8 cellular contexts compared by ENCODE assay signal in genomic region chr2:211157856-211158463, GRCh38.
A peak's percentile ranks its signal among the peaks of the same experiment; 100 is the strongest.
DNase-seq lines count a peak whose midpoint lies in the region; ATAC-seq and TF ChIP-seq lines count a peak whose summit lies in the region.

No MANE protein-coding gene starts in this region.

- no peaks in the 10 kb centered on the region for H3K27me3 Mint-ChIP-seq in activated naive CD4-positive, alpha-beta T cell treated with anti-CD3 and anti-CD28 coated beads, Interleukin-2, amount 10 ng/mL, durations not matched to agents 7 days and 5 days

- ATAC-seq in Right ventricle myocardium superior (ENCODE audit: poor library complexity): peak; percentile 83

- H3K27ac ChIP-seq in SK-N-MC: no peak overlapping the region

- H3K9me3 Mint-ChIP-seq in activated naive CD4-positive, alpha-beta T cell treated with anti-CD3 and anti-CD28 coated beads, Interleukin-2, amount 10 ng/mL, durations not matched to agents 7 days and 5 days: no peaks in the 10 kb centered on the region

- H3K36me3 Mint-ChIP-seq in activated naive CD4-positive, alpha-beta T cell treated with anti-CD3 and anti-CD28 coated beads, Interleukin-2, amount 10 ng/mL, durations not matched to agents 7 days and 5 days: no peaks in the 10 kb centered on the region

- H3K27ac Mint-ChIP-seq in activated naive CD4-positive, alpha-beta T cell treated with anti-CD3 and anti-CD28 coated beads, Interleukin-2, amount 10 ng/mL, durations not matched to agents 7 days and 5 days: no peak overlapping the region

- in situ Hi-C loops in HAP-1 (cut with MboI; ENCODE audit: low sequenced_read_pairs): no loop called here

- H3K9me3 ChIP-seq in HAP-1 (no peaks in the 10 kb centered on the region), SK-N-MC (ENCODE audit: low read depth, low read length) (no peaks in the 10 kb centered on the region)

- H3K4me1 ChIP-seq in HAP-1: no peaks in the 10 kb centered on the region; the same call in 1 of the 2 replicates

- TF ChIP-seq CTCF in GM12864 (IDR thresholded peaks at IDR 0.05; ENCODE audit: low read depth, low read length, missing control alignments): peak; percentile 77

- H3K4me3 ChIP-seq in GM12864 (ENCODE audit: low read depth, low read length) (no peak overlapping the region), HAP-1 (no peak overlapping the region), SK-N-MC (no peak overlapping the region)

- intact Hi-C loops in Right ventricle myocardium superior (cut with DNase I): loop anchor here (10.0 kb wide), 1 partner anchor 543 kb away; no protein-coding TSS in a partner anchor

- no peaks in the 10 kb centered on the region for H3K4me1 Mint-ChIP-seq in activated naive CD4-positive, alpha-beta T cell treated with anti-CD3 and anti-CD28 coated beads, Interleukin-2, amount 10 ng/mL, durations not matched to agents 7 days and 5 days

- H3K36me3 ChIP-seq in HAP-1 (replicated peaks) (no peaks in the 10 kb centered on the region), SK-N-MC (ENCODE audit: insufficient read depth, low read length) (no peaks in the 10 kb centered on the region)

- CTCF ChIA-PET in activated naive CD4-positive, alpha-beta T cell treated with anti-CD3 and anti-CD28 coated beads, Interleukin-2, amount 10 ng/mL, durations not matched to agents 7 days and 5 days (lab: Charles Lee): interaction anchor here (0.6 to 1.0 kb wide), 5 partner anchors 10 to 687 kb away, joined by 3 to 4 read pairs (median 3); no protein-coding TSS in a partner anchor

- H3K9ac ChIP-seq in SK-N-MC (ENCODE audit: insufficient read length): no peak overlapping the region

- H3K27me3 ChIP-seq in HAP-1 (ENCODE audit: low read depth): no peaks in the 10 kb centered on the region

- no peak overlapping the region for H3K4me3 Mint-ChIP-seq in activated naive CD4-positive, alpha-beta T cell treated with anti-CD3 and anti-CD28 coated beads, Interleukin-2, amount 10 ng/mL, durations not matched to agents 7 days and 5 days

- DNase-seq in GM12864 (ENCODE audit: low read depth): peak; percentile 26
- DNase-seq in HAP-1 (ENCODE audit: low spot score in 2 of 2): peak; percentile 53 to 87
- DNase-seq in M059J (ENCODE audit: low read depth): peak; percentile 55
- DNase-seq in SK-N-MC (ENCODE audit: low read depth, low spot score): peak; percentile 42
- peak; percentile 77 for DNase-seq in activated naive CD4-positive, alpha-beta T cell treated with anti-CD3 and anti-CD28 coated beads, Interleukin-2, amount 10 ng/mL, durations not matched to agents 7 days and 5 days
- DNase-seq in Right ventricle myocardium superior: peak; percentile 75
- DNase-seq in pulmonary artery endothelial cell (ENCODE audit: low read depth, low spot score): peak; percentile 19
- no peak for DNase-seq in DMS79 (lab: John Stamatoyannopoulos, UW)
